ENCODE assay signal across 20 cellular contexts in the genomic region with DNA sequence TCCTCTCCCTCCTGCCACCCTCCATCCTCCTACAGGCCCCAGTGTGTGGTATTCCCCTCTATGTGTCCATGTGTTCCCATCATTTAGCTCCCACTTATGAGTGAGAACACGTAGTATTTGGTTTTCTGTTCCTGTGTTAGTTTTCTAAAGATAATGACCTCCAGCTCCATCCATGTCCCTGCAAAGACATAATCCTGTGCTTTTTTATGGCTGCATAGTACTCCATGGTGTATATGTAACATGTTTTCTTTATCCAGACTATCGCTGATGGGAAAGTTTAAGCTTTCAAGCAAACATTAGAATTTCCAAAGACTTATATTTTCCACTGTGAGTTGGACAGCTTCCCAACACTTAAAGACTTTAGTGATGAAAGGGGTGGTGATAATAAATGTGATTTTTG.
DNase-seq lines count a peak whose midpoint lies in the region; ATAC-seq, FAIRE-seq and TF ChIP-seq lines count a peak whose summit lies in the region.
"Had no signal": no experiment of that assay in that cellular context is flagged by ENCODE, and none has a peak within 500 bp of the region (broad histone marks: within the 10 kb centered on the region; RNA-seq: fewer than 3 reads in every experiment).

No MANE protein-coding gene starts in this region.

- CTCF ChIA-PET in HEK293 (lab: Yijun Ruan, JAX) = interaction anchor here (0.9 kb wide), 1 partner anchor 11 kb away, joined by 3 read pairs; no protein-coding TSS in a partner anchor
- CTCF ChIA-PET in K562 (lab: Yijun Ruan, JAX; ENCODE audit: low intra/inter-chr PET ratio) = no interaction called here
- CTCF ChIA-PET in GM10248 (lab: Yijun Ruan, JAX) = interaction anchor here (0.6 to 2.0 kb wide), 4 partner anchors 9 to 232 kb away, joined by 3 to 5 read pairs (median 4); no protein-coding TSS in a partner anchor

- peaks cover 5% of the 10 kb centered on the region for H3K9me3 Mint-ChIP-seq in nephron progenitor cell
- H3K9me3 Mint-ChIP-seq: CD4-positive, alpha-beta T cell had no signal

- no peak overlapping the region for H3K9ac ChIP-seq in K562 (ENCODE audit: insufficient read depth in 1 of 2, low read depth in 2 of 2, low read length in 2 of 2)

- WGBS in K562 (ENCODE audit: insufficient coverage, low coverage, missing lambda C conversion rate) = 41% methylated on average over 2 of the region's 2 CpGs

- BruUV-seq in K562 (replicated peaks; lab: Mats Ljungman, UMichigan) = no TSS peak

- H3K9me3 ChIP-seq in HEK293 (ENCODE audit: control insufficient read depth, insufficient read depth, low read depth, low read length) (no peaks in the 10 kb centered on the region), K562 (replicated peaks; ENCODE audit: control insufficient read depth, insufficient read depth, low read depth, low read length) (no peaks in the 10 kb centered on the region), uterus (no peaks in the 10 kb centered on the region)

- ATAC-seq in K562 (no peak), HG02870 (IDR thresholded peaks at IDR 0.05; ENCODE audit: unreplicated experiment) (no peak)

- H3K9me1 ChIP-seq in K562 (ENCODE audit: control insufficient read depth, insufficient read depth, low read length) = no peaks in the 10 kb centered on the region

- no peaks in the 10 kb centered on the region for H3K36me3 ChIP-seq in HEK293 (ENCODE audit: control insufficient read depth in 2 of 2, insufficient read depth in 1 of 2, low read length in 2 of 2)
- no peaks in the 10 kb centered on the region for H3K36me3 ChIP-seq in K562 (ENCODE audit: control insufficient read depth, insufficient read depth, low read length)
- no peaks in the 10 kb centered on the region for H3K36me3 ChIP-seq in uterus

- DNase-seq in K562 (ENCODE audit: extremely low read depth in 1 of 4, low spot score in 3 of 4) (no peak), nephron progenitor cell (no peak), uterus (no peak), NCI-H2081 (lab: John Stamatoyannopoulos, UW) (no peak), GM10248 (ENCODE audit: extremely low spot score) (no peak)
- DNase-seq: AML-193; CD4-positive, alpha-beta T cell; DMS153; DMS79; GDM1; H9; KG1 had no signal

- H3K27me3 Mint-ChIP-seq in nephron progenitor cell (ENCODE audit: low read depth, poor library complexity) = peaks cover 2% of the 10 kb centered on the region
- H3K27me3 Mint-ChIP-seq: CD4-positive, alpha-beta T cell had no signal

- H3K4me3 Mint-ChIP-seq in nephron progenitor cell = no peak overlapping the region
- H3K4me3 Mint-ChIP-seq: CD4-positive, alpha-beta T cell; H9; IgD-negative memory B cell had no signal

- H3K27me3 ChIP-seq in K562 (ENCODE audit: control insufficient read depth in 2 of 2, insufficient read depth in 2 of 2, low read length in 2 of 2) (no peaks in the 10 kb centered on the region; a peak in 1 of 5 replicates), uterus (no peaks in the 10 kb centered on the region)

- no peaks in the 10 kb centered on the region for H3K79me2 ChIP-seq in K562 (ENCODE audit: control insufficient read depth, insufficient read depth, low read length)

- H2AFZ ChIP-seq in K562 (ENCODE audit: low read depth, low read length) = no peak overlapping the region

- H3K4me1 ChIP-seq in HEK293 (ENCODE audit: control insufficient read depth, insufficient read depth, low read length) = peaks cover 11% of the 10 kb centered on the region; the same call in 1 of the 2 replicates
- peaks cover 12% of the 10 kb centered on the region in 2 experiments; a peak in 4 of 5 replicates for H3K4me1 ChIP-seq in K562 (replicated peaks in 1 of 2; ENCODE audit: control insufficient read depth in 2 of 2, insufficient read depth in 2 of 2, low read length in 2 of 2)
- no peaks in the 10 kb centered on the region for H3K4me1 ChIP-seq in uterus

- TF ChIP-seq EP300 in K562 (IDR thresholded peaks at IDR 0.05; ENCODE audit: low read length) = no peak

- no peak for TF ChIP-seq CTCF in HEK293 (tag by site-specific recombination; IDR thresholded peaks at IDR 0.05)
- TF ChIP-seq CTCF in K562 (IDR thresholded peaks at IDR 0.05 in 2 of 3, conservative IDR thresholded peaks at IDR 0.05 in 1 of 3; ENCODE audit: insufficient read depth in 2 of 3, low read depth in 1 of 3, low read length in 3 of 3) = no peak
- no peak for TF ChIP-seq CTCF in nephron progenitor cell (IDR thresholded peaks at IDR 0.05)
- TF ChIP-seq CTCF in uterus (IDR thresholded peaks at IDR 0.05) = no peak
- no peak for TF ChIP-seq CTCF in GM10248 (IDR thresholded peaks at IDR 0.05; ENCODE audit: control extremely low read depth, extremely low read depth, low read depth, missing control alignments)

- no peak for FAIRE-seq in K562 (lab: Jason Lieb, UNC)
- FAIRE-seq: A204.1, H1, HTR-8/SVneo had no signal

- H3K4me3 ChIP-seq in HEK293 (ENCODE audit: low read depth, low read length) (no peak overlapping the region), K562 (no peak overlapping the region), uterus (no peak overlapping the region)

- POLR2A ChIA-PET in HEK293 (lab: Yijun Ruan, JAX) = no interaction called here
- POLR2A ChIA-PET in K562 (lab: Yijun Ruan, JAX) = no interaction called here
- POLR2A ChIA-PET in GM10248 (lab: Yijun Ruan, JAX) = no interaction called here

- no peak for TF ChIP-seq RAD21 in K562 (CRISPR knock-in tag; conservative IDR thresholded peaks at IDR 0.05 in 1 of 2, IDR thresholded peaks at IDR 0.05 in 1 of 2)

- H3K27ac ChIP-seq in HEK293 (ENCODE audit: extremely low read depth, low read depth, low read length) (no peak overlapping the region), K562 (ENCODE audit: extremely low read depth, low read depth, low read length) (no peak overlapping the region), uterus (peak overlapping the region; percentile 73 to 75)
- H3K27ac ChIP-seq: C4-2B, HL-60 had no signal

- peaks cover 51% of the 10 kb centered on the region for H3K4me1 Mint-ChIP-seq in nephron progenitor cell

- H3K27ac Mint-ChIP-seq in nephron progenitor cell = peak overlapping the region; percentile 69
- H3K27ac Mint-ChIP-seq: CD4-positive, alpha-beta T cell; H9; IgD-negative memory B cell had no signal

- H3K4me2 ChIP-seq in K562 (ENCODE audit: insufficient read depth, low read length) = no peak overlapping the region

- no peaks in the 10 kb centered on the region for H3K36me3 Mint-ChIP-seq in nephron progenitor cell (ENCODE audit: low read depth)

- no peaks in the 10 kb centered on the region for H4K20me1 ChIP-seq in K562 (replicated peaks; ENCODE audit: control insufficient read depth, insufficient read depth, low read length)

- in situ Hi-C loops in K562 (cut with MboI) = no loop called here

- intact Hi-C loops in K562 (cut with micrococcal nuclease) = no loop called here
- intact Hi-C loops in uterus (cut with DNase I; ENCODE audit: low total_unique reads) = no loop called here

- TF ChIP-seq POLR2A in K562 (conservative IDR thresholded peaks at IDR 0.05) (no peak), uterus (IDR thresholded peaks at IDR 0.05) (no peak)

TF ChIP-seq in HEK293, 187 proteins besides CTCF, POLR2A, EP300 and RAD21:
- 0 out of 2 replicates have a peak, but pooled peaks have one; percentile 9 for TF ChIP-seq ZSCAN30 (tag by site-specific recombination; IDR thresholded peaks at IDR 0.05)
- TF ChIP-seq, protein P1, sequence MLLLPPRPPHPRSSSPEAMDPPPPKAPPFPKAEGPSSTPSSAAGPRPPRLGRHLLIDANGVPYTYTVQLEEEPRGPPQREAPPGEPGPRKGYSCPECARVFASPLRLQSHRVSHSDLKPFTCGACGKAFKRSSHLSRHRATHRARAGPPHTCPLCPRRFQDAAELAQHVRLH (tag by site-specific recombination; IDR thresholded peaks at IDR 0.05) = peak; percentile 46; the same call in 1 of the 2 replicates
- TF ChIP-seq SETDB1 (IDR thresholded peaks at IDR 0.05; ENCODE audit: insufficient read length, low read length) = no peak
- TF ChIP-seq ZNF146 (tag by site-specific recombination; IDR thresholded peaks at IDR 0.05) = peak; percentile 96

TF ChIP-seq in K562, 482 proteins besides CTCF, POLR2A, EP300 and RAD21:
- TF ChIP-seq ELF4 (CRISPR knock-in tag; IDR thresholded peaks at IDR 0.05) (no peak), TEAD2 (tag; IDR thresholded peaks at IDR 0.05) (no peak), BCOR (IDR thresholded peaks at IDR 0.05) (0 out of 2 replicates have a peak, but pooled peaks have one; percentile 27), BHLHE40 (IDR thresholded peaks at IDR 0.05; ENCODE audit: low read length) (no peak), RBM25 (IDR thresholded peaks at IDR 0.05; ENCODE audit: low read depth, low read length, severe bottlenecking) (peak; percentile 35), ZNF146 (CRISPR knock-in tag; IDR thresholded peaks at IDR 0.05; ENCODE audit: unreplicated experiment) (peak; percentile 91), MCM2 (IDR thresholded peaks at IDR 0.05; ENCODE audit: low read depth) (no peak), CHD1 (IDR thresholded peaks at IDR 0.05; ENCODE audit: low read length) (no peak)
- TF ChIP-seq, protein P2, sequence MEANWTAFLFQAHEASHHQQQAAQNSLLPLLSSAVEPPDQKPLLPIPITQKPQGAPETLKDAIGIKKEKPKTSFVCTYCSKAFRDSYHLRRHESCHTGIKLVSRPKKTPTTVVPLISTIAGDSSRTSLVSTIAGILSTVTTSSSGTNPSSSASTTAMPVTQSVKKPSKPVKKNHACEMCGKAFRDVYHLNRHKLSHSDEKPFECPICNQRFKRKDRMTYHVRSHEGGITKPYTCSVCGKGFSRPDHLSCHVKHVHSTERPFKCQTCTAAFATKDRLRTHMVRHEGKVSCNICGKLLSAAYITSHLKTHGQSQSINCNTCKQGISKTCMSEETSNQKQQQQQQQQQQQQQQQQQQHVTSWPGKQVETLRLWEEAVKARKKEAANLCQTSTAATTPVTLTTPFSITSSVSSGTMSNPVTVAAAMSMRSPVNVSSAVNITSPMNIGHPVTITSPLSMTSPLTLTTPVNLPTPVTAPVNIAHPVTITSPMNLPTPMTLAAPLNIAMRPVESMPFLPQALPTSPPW (CRISPR knock-in tag; IDR thresholded peaks at IDR 0.05) = no peak
- TF ChIP-seq, protein P3, sequence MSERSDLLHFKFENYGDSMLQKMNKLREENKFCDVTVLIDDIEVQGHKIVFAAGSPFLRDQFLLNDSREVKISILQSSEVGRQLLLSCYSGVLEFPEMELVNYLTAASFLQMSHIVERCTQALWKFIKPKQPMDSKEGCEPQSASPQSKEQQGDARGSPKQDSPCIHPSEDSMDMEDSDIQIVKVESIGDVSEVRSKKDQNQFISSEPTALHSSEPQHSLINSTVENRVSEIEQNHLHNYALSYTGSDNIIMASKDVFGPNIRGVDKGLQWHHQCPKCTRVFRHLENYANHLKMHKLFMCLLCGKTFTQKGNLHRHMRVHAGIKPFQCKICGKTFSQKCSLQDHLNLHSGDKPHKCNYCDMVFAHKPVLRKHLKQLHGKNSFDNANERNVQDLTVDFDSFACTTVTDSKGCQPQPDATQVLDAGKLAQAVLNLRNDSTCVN (CRISPR knock-in tag; IDR thresholded peaks at IDR 0.05) = no peak
TF ChIP-seq in K562: peak in this region for 3.

Comparison
In these comparisons a context has a peak if more than half of its experiments do, and no peak if none do; other contexts are left out.
1. H3K27ac ChIP-seq: peak in uterus (2 of 2); none in HEK293 (single experiment) and K562 (single experiment).